Comparison of ENCODE assay signal across 26 cellular contexts in genomic region chr10:133183646-133184378, GRCh38. TPM values are rescaled to one million over a fixed set of nuclear protein-coding genes. Genes with fewer than 3 reads are reported as not detected.
"Had no signal": no experiment of that assay in that cellular context is flagged by ENCODE, and none has a peak within 500 bp of the region (broad histone marks: within the 10 kb centered on the region; RNA-seq: fewer than 3 reads in every experiment).

No MANE protein-coding gene starts in this region.

- H3K36me3 ChIP-seq: esophagus muscularis mucosa, gastroesophageal sphincter, ovary, right atrium auricular region, suprapubic skin, thyroid gland, upper lobe of left lung, vagina had no signal

- H3K4me2 ChIP-seq: hepatocyte had no signal

- H3K4me3 Mint-ChIP-seq: dendritic cell treated with granulocyte-macrophage colony-stimulating factor and Interleukin-4, amounts not matched to agents 40 ng/mL and 50 ng/mL, for 4 days; effector memory CD8-positive, alpha-beta T cell; stimulated activated effector memory CD8-positive, alpha-beta T cell treated with anti-CD3 and anti-CD28 coated beads, Interleukin-12 subunit alpha, Interleukin-12 subunit beta, amount 100 ng/mL, for 72 hours had no signal

- DNase-seq: effector memory CD8-positive, alpha-beta T cell; foreskin fibroblast; left colon; mesendoderm; naive B cell; stimulated activated CD4-positive, alpha-beta T cell treated with anti-CD3 and anti-CD28 coated beads, Interleukin-4, amount 100 ng/mL, for 1 hour; stimulated activated CD8-positive, alpha-beta memory T cell treated with anti-CD3 and anti-CD28 coated beads, Interleukin-4, amount 100 ng/mL, for 48 hours; stimulated activated naive CD8-positive, alpha-beta T cell treated with anti-CD3 and anti-CD28 coated beads, Interleukin-15, Interleukin-2, amounts not matched to agents 100 U/mL and 50 U/mL, for 24 hours; thyroid gland had no signal

- H3K27ac ChIP-seq: epithelial cell of prostate, esophagus muscularis mucosa, gastroesophageal sphincter, hepatocyte, ovary, right atrium auricular region, suprapubic skin, thyroid gland, upper lobe of left lung, vagina had no signal

- H3K9me3 Mint-ChIP-seq: dendritic cell treated with granulocyte-macrophage colony-stimulating factor and Interleukin-4, amounts not matched to agents 40 ng/mL and 50 ng/mL, for 4 days; effector memory CD8-positive, alpha-beta T cell; stimulated activated effector memory CD8-positive, alpha-beta T cell treated with anti-CD3 and anti-CD28 coated beads, Interleukin-12 subunit alpha, Interleukin-12 subunit beta, amount 100 ng/mL, for 72 hours had no signal

- H3K9me3 ChIP-seq: esophagus muscularis mucosa, gastroesophageal sphincter, ovary, right atrium auricular region, suprapubic skin, thyroid gland, upper lobe of left lung, vagina had no signal

- H3K27ac Mint-ChIP-seq: dendritic cell treated with granulocyte-macrophage colony-stimulating factor and Interleukin-4, amounts not matched to agents 40 ng/mL and 50 ng/mL, for 4 days; effector memory CD8-positive, alpha-beta T cell; naive B cell; stimulated activated effector memory CD8-positive, alpha-beta T cell treated with anti-CD3 and anti-CD28 coated beads, Interleukin-12 subunit alpha, Interleukin-12 subunit beta, amount 100 ng/mL, for 72 hours had no signal

- H3K79me2 ChIP-seq: hepatocyte had no signal

- H3K4me3 ChIP-seq: esophagus muscularis mucosa, gastroesophageal sphincter, hepatocyte, ovary, right atrium auricular region, suprapubic skin, thyroid gland, upper lobe of left lung, vagina had no signal

- H3K4me1 Mint-ChIP-seq: stimulated activated effector memory CD8-positive, alpha-beta T cell treated with anti-CD3 and anti-CD28 coated beads, Interleukin-12 subunit alpha, Interleukin-12 subunit beta, amount 100 ng/mL, for 72 hours had no signal

- H3K36me3 Mint-ChIP-seq: naive B cell; stimulated activated effector memory CD8-positive, alpha-beta T cell treated with anti-CD3 and anti-CD28 coated beads, Interleukin-12 subunit alpha, Interleukin-12 subunit beta, amount 100 ng/mL, for 72 hours had no signal

- FAIRE-seq: colon had no signal

- H2AFZ ChIP-seq: hepatocyte had no signal

- H3K4me1 ChIP-seq: esophagus muscularis mucosa, gastroesophageal sphincter, right atrium auricular region, suprapubic skin, thyroid gland, upper lobe of left lung, vagina had no signal

- H3K27me3 ChIP-seq: hepatocyte, ovary, right atrium auricular region, thyroid gland, upper lobe of left lung, vagina had no signal

- ATAC-seq: effector memory CD8-positive, alpha-beta T cell; gastroesophageal sphincter; left colon; stimulated activated effector memory CD8-positive, alpha-beta T cell treated with anti-CD3 and anti-CD28 coated beads, Interleukin-12 subunit alpha, Interleukin-12 subunit beta, amount 100 ng/mL, for 72 hours; stimulated activated naive CD8-positive, alpha-beta T cell treated with anti-CD3 and anti-CD28 coated beads, Interleukin-15, Interleukin-2, amounts not matched to agents 100 U/mL and 50 U/mL, for 24 hours had no signal

RNA-seq across cellular contexts. Expression of gene UTF1, which starts 46.2 kb away (rescaled TPM):
- total RNA-seq: esophagus muscularis mucosa, gastroesophageal sphincter, hepatocyte, kidney epithelial cell, left colon, liver, lung microvascular endothelial cell, posterior vena cava, right atrium auricular region, suprapubic skin, thyroid gland, vagina had no signal
- polyA plus RNA-seq: hepatocyte, liver, neural cell had no signal

RNA-seq across cellular contexts. Expression of gene VENTX, which starts 53.8 kb away (rescaled TPM):
- total RNA-seq: hepatocyte, kidney epithelial cell, lung microvascular endothelial cell had no signal
- polyA plus RNA-seq: hepatocyte, neural cell had no signal
